10 cellular contexts compared by ENCODE assay signal in genomic region chr1:37932759-37933158, GRCh38. TPM values are rescaled to one million over a fixed set of nuclear protein-coding genes. Genes with fewer than 3 reads are reported as not detected.
DNase-seq lines count a peak whose midpoint lies in the region; ATAC-seq and TF ChIP-seq lines count a peak whose summit lies in the region.
"Had no signal": no experiment of that assay in that cellular context is flagged by ENCODE, and none has a peak within 500 bp of the region (broad histone marks: within the 10 kb centered on the region; RNA-seq: fewer than 3 reads in every experiment).

No MANE protein-coding gene starts in this region.

- TF ChIP-seq CTCF in lower leg skin (IDR thresholded peaks at IDR 0.05) = no peak

- H3K27me3 ChIP-seq in CD4-positive, alpha-beta memory T cell (ENCODE audit: insufficient read depth, low read length) = no peaks in the 10 kb centered on the region

- H3K36me3 ChIP-seq in CD4-positive, alpha-beta memory T cell (ENCODE audit: insufficient read depth, low read length) = no peaks in the 10 kb centered on the region

- POLR2A ChIA-PET in CD4-positive, alpha-beta memory T cell (lab: Charles Lee; ENCODE audit: partially characterized antibody) = interaction anchor here (2.1 to 2.7 kb wide), 2 partner anchors 10 to 17 kb away, joined by 7 to 11 read pairs; no protein-coding TSS in a partner anchor
- POLR2A ChIA-PET in activated naive CD8-positive, alpha-beta T cell treated with anti-CD3 and anti-CD28 coated beads, Interleukin-2, amount 10 ng/mL, durations not matched to agents 7 days and 5 days (lab: Charles Lee) = interaction anchor here (0.6 to 0.7 kb wide), 2 partner anchors 74 to 1259 kb away, joined by 4 to 5 read pairs; no protein-coding TSS in a partner anchor

- H3K4me3 ChIP-seq in CD4-positive, alpha-beta memory T cell (ENCODE audit: low read length in 2 of 2) = no peak overlapping the region
- no peak overlapping the region for H3K4me3 ChIP-seq in lower leg skin (ENCODE audit: low read depth, poor library complexity, severe bottlenecking)

- 69 to 77% methylated on average over 4 of the region's 4 CpGs for WGBS in lower leg skin, 2 donors

- peaks cover 17 to 34% (median 27%) of the 10 kb centered on the region in 4 donors for H3K4me1 Mint-ChIP-seq in CD4-positive, alpha-beta memory T cell
- peaks cover 16% of the 10 kb centered on the region for H3K4me1 Mint-ChIP-seq in activated naive CD8-positive, alpha-beta T cell treated with anti-CD3 and anti-CD28 coated beads, Interleukin-2, amount 10 ng/mL, durations not matched to agents 7 days and 5 days
- H3K4me1 Mint-ChIP-seq in naive B cell = peaks cover 26 to 42% (median 28%) of the 10 kb centered on the region in 3 donors

- peak overlapping the region; percentile 31 to 76 (median 57) for H3K4me3 Mint-ChIP-seq in CD4-positive, alpha-beta memory T cell
- peak overlapping the region; percentile 33 for H3K4me3 Mint-ChIP-seq in activated naive CD8-positive, alpha-beta T cell treated with anti-CD3 and anti-CD28 coated beads, Interleukin-2, amount 10 ng/mL, durations not matched to agents 7 days and 5 days
- H3K4me3 Mint-ChIP-seq in naive B cell = peak overlapping the region; percentile 80 to 98 (median 96)

- H3K9me3 ChIP-seq in CD4-positive, alpha-beta memory T cell (ENCODE audit: control insufficient read depth in 1 of 2, low read length in 2 of 2) = no peaks in the 10 kb centered on the region

- H3K9me3 Mint-ChIP-seq in CD4-positive, alpha-beta memory T cell = peaks cover 0 to 2% (median 0%) of the 10 kb centered on the region in 8 donors
- H3K9me3 Mint-ChIP-seq in activated naive CD8-positive, alpha-beta T cell treated with anti-CD3 and anti-CD28 coated beads, Interleukin-2, amount 10 ng/mL, durations not matched to agents 7 days and 5 days = no peaks in the 10 kb centered on the region
- no peaks in the 10 kb centered on the region for H3K9me3 Mint-ChIP-seq in naive B cell

- no peak for DNase-seq in CD4-positive, alpha-beta memory T cell
- DNase-seq in HT1080 (ENCODE audit: low read depth) = peak; percentile 93
- DNase-seq in activated naive CD8-positive, alpha-beta T cell treated with anti-CD3 and anti-CD28 coated beads, Interleukin-2, amount 10 ng/mL, durations not matched to agents 7 days and 5 days = no peak
- DNase-seq in naive B cell = no peak
- no peak for DNase-seq in NCI-H1048 (lab: John Stamatoyannopoulos, UW)
- no peak for DNase-seq in SKM-1 treated with dmso at 0.1 percent for 144 hours (lab: John Stamatoyannopoulos, UW; ENCODE audit: unreplicated experiment)
- DNase-seq in lower leg skin (ENCODE audit: low spot score in 2 of 2) = no peak
- DNase-seq: amygdala had no signal

- peak overlapping the region in 1 of 7 donors; percentile 31 for H3K27ac Mint-ChIP-seq in CD4-positive, alpha-beta memory T cell
- H3K27ac Mint-ChIP-seq in activated naive CD8-positive, alpha-beta T cell treated with anti-CD3 and anti-CD28 coated beads, Interleukin-2, amount 10 ng/mL, durations not matched to agents 7 days and 5 days = no peak overlapping the region
- peak overlapping the region in 1 of 6 donors; percentile 95 for H3K27ac Mint-ChIP-seq in naive B cell

- CTCF ChIA-PET in CD4-positive, alpha-beta memory T cell (lab: Charles Lee; ENCODE audit: partially characterized antibody) = interaction anchor here (0.7 kb wide), 1 partner anchor 1090 kb away, joined by 4 read pairs; no protein-coding TSS in a partner anchor

- H3K4me1 ChIP-seq in CD4-positive, alpha-beta memory T cell (ENCODE audit: insufficient read depth, low read length) = peaks cover 26% of the 10 kb centered on the region

- no peak for TF ChIP-seq POLR2A in lower leg skin (IDR thresholded peaks at IDR 0.05)

- intact Hi-C loops in CD4-positive, alpha-beta memory T cell (cut with micrococcal nuclease) = no loop called here
- intact Hi-C loops in lower leg skin (cut with DNase I; ENCODE audit: low total_unique reads) = no loop called here

- peaks cover 0 to 10% of the 10 kb centered on the region in 2 donors for H3K36me3 Mint-ChIP-seq in CD4-positive, alpha-beta memory T cell
- H3K36me3 Mint-ChIP-seq in activated naive CD8-positive, alpha-beta T cell treated with anti-CD3 and anti-CD28 coated beads, Interleukin-2, amount 10 ng/mL, durations not matched to agents 7 days and 5 days = peaks cover 19% of the 10 kb centered on the region
- peaks cover 0 to 4% of the 10 kb centered on the region in 2 donors for H3K36me3 Mint-ChIP-seq in naive B cell

- no peaks in the 10 kb centered on the region for H3K27me3 Mint-ChIP-seq in CD4-positive, alpha-beta memory T cell
- H3K27me3 Mint-ChIP-seq in activated naive CD8-positive, alpha-beta T cell treated with anti-CD3 and anti-CD28 coated beads, Interleukin-2, amount 10 ng/mL, durations not matched to agents 7 days and 5 days = no peaks in the 10 kb centered on the region
- no peaks in the 10 kb centered on the region for H3K27me3 Mint-ChIP-seq in naive B cell

- no peak for ATAC-seq in activated naive CD8-positive, alpha-beta T cell treated with anti-CD3 and anti-CD28 coated beads, Interleukin-2, amount 10 ng/mL, durations not matched to agents 7 days and 5 days (ENCODE audit: low read depth)
- no peak for ATAC-seq in naive B cell (ENCODE audit: low read depth in 2 of 2)
- ATAC-seq in HG02884 (IDR thresholded peaks at IDR 0.05; ENCODE audit: unreplicated experiment) = no peak

- no peak overlapping the region for H3K27ac ChIP-seq in CD4-positive, alpha-beta memory T cell (ENCODE audit: low read depth, low read length)
- H3K27ac ChIP-seq: KMS-11 had no signal

RNA-seq across cellular contexts. Expression of gene INPP5B, which starts 14.1 kb away (rescaled TPM):
- total RNA-seq in CD4-positive, alpha-beta memory T cell = 10 to 100 TPM; 31.4 to 35.7 TPM
- 10 to 100 TPM in 1 of 2 donors, 1 to 10 TPM in 1; 8.9 to 21.0 TPM for polyA plus RNA-seq in CD4-positive, alpha-beta memory T cell
- 18.1 and 21.8 TPM in 2 replicates for total RNA-seq in HT1080 (2014; rRNA removed; shearing (Covaris generic))
- polyA plus RNA-seq in HT1080 (2015; cell fraction: cytosol; rRNA removed) = 18.2 and 19.7 TPM in 2 replicates
- 53.2 and 54.1 TPM in 2 replicates for polyA plus RNA-seq in HT1080 (2015; cell fraction: nucleus; rRNA removed)
- total RNA-seq in activated naive CD8-positive, alpha-beta T cell treated with anti-CD3 and anti-CD28 coated beads, Interleukin-2, amount 10 ng/mL, durations not matched to agents 7 days and 5 days = 10 to 100 TPM; 44.0 to 48.8 TPM
- 10 to 100 TPM; 15.7 to 25.5 (median 22.3) TPM for polyA plus RNA-seq in naive B cell (ENCODE audit: low read depth in 6 of 6)
- 10 to 100 TPM; 12.9 to 23.3 (median 18.7) TPM for total RNA-seq in lower leg skin

RNA-seq across cellular contexts. Expression of gene SF3A3, which starts 57.1 kb away (rescaled TPM):
- 10 to 100 TPM; 74.0 to 74.6 TPM for total RNA-seq in CD4-positive, alpha-beta memory T cell
- polyA plus RNA-seq in CD4-positive, alpha-beta memory T cell = 100 to 1,000 TPM in 1 of 2 donors, 10 to 100 TPM in 1; 99.5 to 111 TPM
- 139 and 142 TPM in 2 replicates for total RNA-seq in HT1080 (2014; rRNA removed; shearing (Covaris generic))
- 74.5 and 81.6 TPM in 2 replicates for polyA plus RNA-seq in HT1080 (2015; cell fraction: cytosol; rRNA removed)
- polyA plus RNA-seq in HT1080 (2015; cell fraction: nucleus; rRNA removed) = 121 and 129 TPM in 2 replicates
- total RNA-seq in activated naive CD8-positive, alpha-beta T cell treated with anti-CD3 and anti-CD28 coated beads, Interleukin-2, amount 10 ng/mL, durations not matched to agents 7 days and 5 days = 10 to 100 TPM; 67.8 to 70.9 TPM
- polyA plus RNA-seq in naive B cell (ENCODE audit: low read depth in 6 of 6) = 100 to 1,000 TPM in 4 of 6 donors, 10 to 100 TPM in 2; 81.3 to 109 (median 101) TPM
- 10 to 100 TPM; 33.6 to 68.9 (median 36.9) TPM for total RNA-seq in lower leg skin

Comparison
In these comparisons a context has a peak if more than half of its experiments do, and no peak if none do; other contexts are left out.
1. H3K4me3 Mint-ChIP-seq: peak in every context shown above with its lines; median percentile 96 in naive B cell; 57 in CD4-positive, alpha-beta memory T cell; 33 in activated naive CD8-positive, alpha-beta T cell treated with anti-CD3 and anti-CD28 coated beads, Interleukin-2, amount 10 ng/mL, durations not matched to agents 7 days and 5 days.